In the genomic region with DNA sequence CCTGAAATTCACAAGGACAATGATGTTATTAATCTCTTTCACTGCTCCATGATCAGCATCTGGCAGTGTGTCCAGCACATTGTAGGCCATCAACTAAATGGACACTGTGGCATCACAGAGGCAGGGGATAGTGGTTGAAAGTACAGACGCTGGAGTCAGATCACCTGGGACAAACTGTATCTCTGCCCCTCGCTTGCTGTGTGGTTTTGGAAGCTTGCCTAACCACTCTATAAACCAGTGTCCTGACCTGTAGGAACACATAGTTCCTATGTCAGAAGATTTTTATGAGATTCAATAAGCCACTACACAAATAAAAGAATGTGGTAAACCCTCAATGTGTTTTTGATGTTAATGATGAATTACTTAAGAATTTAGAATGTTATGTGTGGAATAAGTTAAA, we compare ENCODE assay signal across 27 cellular contexts.
DNase-seq lines count a peak whose midpoint lies in the region; ATAC-seq and TF ChIP-seq lines count a peak whose summit lies in the region.
"Had no signal": no experiment of that assay in that cellular context is flagged by ENCODE, and none has a peak within 500 bp of the region (broad histone marks: within the 10 kb centered on the region; RNA-seq: fewer than 3 reads in every experiment).

No MANE protein-coding gene starts in this region.

- peak overlapping the region; percentile 58; the same call in 1 of the 2 replicates for H3K27ac ChIP-seq in C4-2B
- H3K27ac ChIP-seq: ovary, right atrium auricular region, SJSA1 had no signal

- TF ChIP-seq CTCF in C4-2B (conservative IDR thresholded peaks at IDR 0.05) = no peak

- no peak for ATAC-seq in HG02981 (IDR thresholded peaks at IDR 0.05; ENCODE audit: unreplicated experiment)
- ATAC-seq: HCT116, mucosa of descending colon, T-cell had no signal

- DNase-seq in LHCN-M2 (ENCODE audit: low read depth) = peak; percentile 86
- peak; percentile 64 for DNase-seq in astrocyte of the hippocampus (ENCODE audit: low read depth, low spot score)
- DNase-seq in iris pigment epithelial cell (ENCODE audit: low read depth) = peak; percentile 59
- DNase-seq in activated CD4-positive, alpha-beta T cell treated with anti-CD3 and anti-CD28 coated beads for 1 hour = no peak
- no peak for DNase-seq in superior temporal gyrus (ENCODE audit: extremely low spot score)
- DNase-seq in effector CD8-positive, alpha-beta T cell (lab: John Stamatoyannopoulos, UW) = no peak
- DNase-seq: activated CD4-positive, alpha-beta T cell treated with anti-CD3 and anti-CD28 coated beads, Interleukin-2, amount 50 U/mL, for 48 hours; activated naive CD4-positive, alpha-beta T cell treated with anti-CD3 and anti-CD28 coated beads for 36 hours; amygdala; BE2C; central memory CD4-positive, alpha-beta T cell; kidney glomerular epithelial cell; mucosa of descending colon; NCI-H1092 treated with DMSO at 0.1 percent for 48 hours; NCI-H187 treated with DMSO at 0.1 percent for 48 hours; NCI-H226; NCI-H69; nephron progenitor cell; ovary; stimulated activated CD4-positive, alpha-beta T cell treated with anti-CD3 and anti-CD28 coated beads, Interleukin-2, amount 100 ng/mL, for 48 hours; T-cell; trophoblast cell had no signal

Comparison
In these comparisons a context has a peak if more than half of its experiments do, and no peak if none do; other contexts are left out.
1. DNase-seq: peak in LHCN-M2 (single experiment), astrocyte of the hippocampus (single experiment) and iris pigment epithelial cell (single experiment); none in activated CD4-positive, alpha-beta T cell treated with anti-CD3 and anti-CD28 coated beads for 1 hour (single experiment), superior temporal gyrus (single experiment) and effector CD8-positive, alpha-beta T cell (single experiment).